In genomic region chr6:16007146-16007545, GRCh38 we compare ENCODE assay signal across 19 cellular contexts.
"Had no signal": no experiment of that assay in that cellular context is flagged by ENCODE, and none has a peak within 500 bp of the region (broad histone marks: within the 10 kb centered on the region; RNA-seq: fewer than 3 reads in every experiment).

No MANE protein-coding gene starts in this region.

- H3K4me3 ChIP-seq: adrenal gland, ascending aorta, heart right ventricle, prostate gland, spleen, thoracic aorta, upper lobe of right lung had no signal

- H3K36me3 ChIP-seq: adrenal gland, ascending aorta, brain microvascular endothelial cell, heart right ventricle, prostate gland, spleen, thoracic aorta, upper lobe of right lung had no signal

- H3K27ac ChIP-seq: adrenal gland, ascending aorta, brain microvascular endothelial cell, heart right ventricle, prostate gland, spleen, thoracic aorta, upper lobe of right lung, VCaP had no signal

- H3K4me1 ChIP-seq: adrenal gland, ascending aorta, prostate gland, spleen, upper lobe of right lung had no signal

- DNase-seq: activated CD4-positive, alpha-beta T cell treated with anti-CD3 and anti-CD28 coated beads, Interleukin-2, amount 50 U/mL, for 1 hour; activated CD8-positive, alpha-beta T cell treated with anti-CD3 and anti-CD28 coated beads, Interleukin-2, amount 10 ng/mL, durations not matched to agents 7 days and 5 days; activated T-cell treated with anti-CD3 and anti-CD28 coated beads, Interleukin-2, amount 50 U/mL, for 1 hour; adrenal gland; brain microvascular endothelial cell; caudate nucleus; effector CD4-positive, alpha-beta T cell; heart right ventricle; islet precursor cell; left cardiac atrium; spleen; stimulated activated CD4-positive, alpha-beta T cell treated with anti-CD3 and anti-CD28 coated beads, Interleukin-4, amount 100 ng/mL, for 1 hour; stimulated activated naive CD4-positive, alpha-beta T cell treated with Interleukin-2 at 50 U/mL for 16 hours; T-helper 9 cell; upper lobe of right lung had no signal

- H3K27me3 ChIP-seq: adrenal gland, ascending aorta, brain microvascular endothelial cell, heart right ventricle, spleen, upper lobe of right lung had no signal

- H3K9me3 ChIP-seq: adrenal gland, ascending aorta, heart right ventricle, prostate gland, spleen, thoracic aorta, upper lobe of right lung had no signal
